ENCODE assay signal across 13 cellular contexts in genomic region chr4:13599159-13599558, GRCh38. TPM values are rescaled to one million over a fixed set of nuclear protein-coding genes. Genes with fewer than 3 reads are reported as not detected.
DNase-seq lines count a peak whose midpoint lies in the region; TF ChIP-seq lines count a peak whose summit lies in the region.
"Had no signal": no experiment of that assay in that cellular context is flagged by ENCODE, and none has a peak within 500 bp of the region (broad histone marks: within the 10 kb centered on the region; RNA-seq: fewer than 3 reads in every experiment).

No MANE protein-coding gene starts in this region.

- no peak overlapping the region for H3K4me2 ChIP-seq in DOHH2 (ENCODE audit: low read length)

- H3K27ac ChIP-seq in DOHH2 (ENCODE audit: low read depth, low read length) (no peak overlapping the region), endodermal cell (ENCODE audit: low read depth, low read length) (no peak overlapping the region), neutrophil (peak overlapping the region; percentile 23)

- peaks cover 7% of the 10 kb centered on the region for H3K4me1 Mint-ChIP-seq in endodermal cell
- H3K4me1 Mint-ChIP-seq: stimulated activated naive CD8-positive, alpha-beta T cell treated with anti-CD3 and anti-CD28 coated beads, Interleukin-15, amount 100 ng/mL, for 72 hours had no signal

- peaks cover 91% of the 10 kb centered on the region for H3K36me3 ChIP-seq in DOHH2 (ENCODE audit: control insufficient read depth, low read length)
- peaks cover 73% of the 10 kb centered on the region for H3K36me3 ChIP-seq in endodermal cell (ENCODE audit: control insufficient read depth, insufficient read depth, low read length)
- peaks cover 85% of the 10 kb centered on the region for H3K36me3 ChIP-seq in neutrophil

- H3K79me2 ChIP-seq in DOHH2 (ENCODE audit: control insufficient read depth, low read length) = no peaks in the 10 kb centered on the region

- H3K27me3 ChIP-seq in DOHH2 (ENCODE audit: control insufficient read depth, low read length) = no peaks in the 10 kb centered on the region
- no peaks in the 10 kb centered on the region for H3K27me3 ChIP-seq in endodermal cell (ENCODE audit: control insufficient read depth, insufficient read depth, low read length, poor library complexity, severe bottlenecking)
- no peaks in the 10 kb centered on the region for H3K27me3 ChIP-seq in neutrophil

- H3K9ac ChIP-seq in endodermal cell (ENCODE audit: extremely low read depth, low read length, poor library complexity, severe bottlenecking) = no peak overlapping the region

- no peaks in the 10 kb centered on the region for H3K9me3 Mint-ChIP-seq in endodermal cell
- H3K9me3 Mint-ChIP-seq: natural killer cell treated with Interleukin-12 subunit alpha and Interleukin-12 subunit beta and Interleukin-15 and Interleukin-18, amount 100 ng/mL, for 72 hours; stimulated activated naive CD8-positive, alpha-beta T cell treated with anti-CD3 and anti-CD28 coated beads, Interleukin-15, amount 100 ng/mL, for 72 hours had no signal

- peaks cover 67% of the 10 kb centered on the region for H3K36me3 Mint-ChIP-seq in endodermal cell (ENCODE audit: low read depth)

- H3F3A ChIP-seq in DOHH2 (ENCODE audit: control insufficient read depth, insufficient read depth) = peaks cover 6% of the 10 kb centered on the region

- H3K27me3 Mint-ChIP-seq in endodermal cell (ENCODE audit: insufficient read depth) = no peaks in the 10 kb centered on the region
- H3K27me3 Mint-ChIP-seq: natural killer cell treated with Interleukin-12 subunit alpha and Interleukin-12 subunit beta and Interleukin-15 and Interleukin-18, amount 100 ng/mL, for 72 hours; stimulated activated naive CD8-positive, alpha-beta T cell treated with anti-CD3 and anti-CD28 coated beads, Interleukin-15, amount 100 ng/mL, for 72 hours had no signal

- 74 to 86% methylated on average over 4 to 5 of the region's 5 CpGs for WGBS in endodermal cell (ENCODE audit: insufficient coverage in 1 of 2, insufficient read length in 1 of 2), 2 experiments

- DNase-seq in endodermal cell = peak; percentile 92
- DNase-seq in H4 (ENCODE audit: low spot score) = no peak
- no peak for DNase-seq in COLO668 (lab: John Stamatoyannopoulos, UW; ENCODE audit: unreplicated experiment)
- DNase-seq in activated T-cell treated with anti-CD3 and anti-CD28 coated beads, Interleukin-2, amount 50 U/mL, for 48 hours = no peak
- DNase-seq in activated T-cell treated with anti-CD3 and anti-CD28 coated beads, Interleukin-2, amount 50 U/mL, for 1 hour = no peak
- DNase-seq: NCI-H1048; stimulated activated CD4-positive, alpha-beta T cell treated with anti-CD3 and anti-CD28 coated beads, Interleukin-2, amount 100 ng/mL, for 24 hours; stimulated activated naive CD8-positive, alpha-beta T cell treated with anti-CD3 and anti-CD28 coated beads, Interleukin-15, amount 100 ng/mL, for 72 hours; T-helper 2 cell had no signal

- H3K9me3 ChIP-seq in DOHH2 (ENCODE audit: control insufficient read depth, insufficient read depth, low read length) (no peaks in the 10 kb centered on the region), endodermal cell (ENCODE audit: control insufficient read depth, low read length) (no peaks in the 10 kb centered on the region), neutrophil (no peaks in the 10 kb centered on the region)

- H4K20me1 ChIP-seq in DOHH2 (ENCODE audit: control insufficient read depth, insufficient read depth, low read depth, low read length) = no peaks in the 10 kb centered on the region

- peaks cover 26% of the 10 kb centered on the region for H3K4me1 ChIP-seq in DOHH2 (ENCODE audit: control insufficient read depth, low read length)
- no peaks in the 10 kb centered on the region for H3K4me1 ChIP-seq in endodermal cell (ENCODE audit: control insufficient read depth, insufficient read depth, low read length)
- peaks cover 18 to 26% of the 10 kb centered on the region in 2 experiments for H3K4me1 ChIP-seq in neutrophil (ENCODE audit: control insufficient read depth in 1 of 2, insufficient read depth in 1 of 2, low read depth in 1 of 2, low read length in 1 of 2)

- no peak overlapping the region for H3K4me3 Mint-ChIP-seq in endodermal cell
- H3K4me3 Mint-ChIP-seq: natural killer cell treated with Interleukin-12 subunit alpha and Interleukin-12 subunit beta and Interleukin-15 and Interleukin-18, amount 100 ng/mL, for 72 hours; stimulated activated naive CD8-positive, alpha-beta T cell treated with anti-CD3 and anti-CD28 coated beads, Interleukin-15, amount 100 ng/mL, for 72 hours had no signal

- TF ChIP-seq CTCF in DOHH2 (IDR thresholded peaks at IDR 0.05; ENCODE audit: low read depth, low read length, poor library complexity, severe bottlenecking) = peak; percentile 51
- peak; percentile 37 for TF ChIP-seq CTCF in LNCAP (IDR thresholded peaks at IDR 0.05)
- TF ChIP-seq CTCF in endodermal cell (conservative IDR thresholded peaks at IDR 0.05) = peak; percentile 70
- no peak for TF ChIP-seq CTCF in neutrophil (IDR thresholded peaks at IDR 0.05)

- H3K27ac Mint-ChIP-seq in endodermal cell = no peak overlapping the region
- H3K27ac Mint-ChIP-seq: natural killer cell treated with Interleukin-12 subunit alpha and Interleukin-12 subunit beta and Interleukin-15 and Interleukin-18, amount 100 ng/mL, for 72 hours had no signal

- H3K4me3 ChIP-seq in DOHH2 (ENCODE audit: low read length) (no peak overlapping the region), endodermal cell (ENCODE audit: low read length) (no peak overlapping the region), neutrophil (ENCODE audit: low read depth in 1 of 2, low read length in 1 of 2) (no peak overlapping the region)

- no peaks in the 10 kb centered on the region for H3K9me2 ChIP-seq in DOHH2 (replicated peaks; ENCODE audit: control insufficient read depth, low read length)

RNA-seq across cellular contexts. Expression of gene BOD1L1, which starts 28.4 kb away (rescaled TPM):
- total RNA-seq in endodermal cell = 10 to 100 TPM; 42.5 to 46.3 TPM
- 28.5 TPM for polyA plus RNA-seq in endodermal cell (2013, experiment 1 of 2)
- 32.0 TPM for polyA plus RNA-seq in endodermal cell (2013, experiment 2 of 2)
- total RNA-seq in H4 (2014; rRNA removed; shearing (Covaris generic)) = 9.2 and 14.3 TPM in 2 replicates

RNA-seq across cellular contexts. Expression of gene NKX3-2, which starts 54.9 kb away (rescaled TPM):
- 1 to 10 TPM in 1 of 2 donors, under 1 TPM in 1; 0.11 to 1.5 TPM for total RNA-seq in endodermal cell
- polyA plus RNA-seq in endodermal cell (2013, experiment 1 of 2) = 2.2 TPM
- polyA plus RNA-seq in endodermal cell (2013, experiment 2 of 2) = 2.1 TPM
- 0.04 and 0.66 TPM in 2 replicates for total RNA-seq in H4 (2014; rRNA removed; shearing (Covaris generic))
- total RNA-seq: natural killer cell treated with Interleukin-12 subunit alpha and Interleukin-12 subunit beta and Interleukin-15 and Interleukin-18, amount 100 ng/mL, for 72 hours had no signal
